18 cellular contexts compared by ENCODE assay signal in the genomic region with DNA sequence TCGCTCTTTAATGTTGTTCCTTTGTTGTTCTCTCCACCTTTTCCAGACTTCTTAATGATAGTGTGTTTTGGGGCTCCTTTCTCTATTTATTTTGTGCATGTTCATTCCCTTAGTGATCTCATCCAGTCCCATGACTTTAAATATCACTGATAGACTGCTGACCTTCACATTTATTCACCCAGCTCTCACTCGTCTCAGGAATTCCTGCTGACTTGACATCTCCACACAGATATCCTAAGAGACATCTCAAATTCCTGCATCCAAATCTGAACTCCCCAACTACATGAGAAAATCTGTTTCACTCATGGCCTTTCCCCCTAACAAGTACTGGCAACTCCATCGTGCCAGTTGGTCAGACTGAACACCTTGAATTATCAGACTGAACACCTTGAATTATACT.
"Had no signal": no experiment of that assay in that cellular context is flagged by ENCODE, and none has a peak within 500 bp of the region (broad histone marks: within the 10 kb centered on the region; RNA-seq: fewer than 3 reads in every experiment).

No MANE protein-coding gene starts in this region.

- ATAC-seq: heart left ventricle; mucosa of descending colon; naive thymus-derived CD8-positive, alpha-beta T cell had no signal

- H3K4me1 ChIP-seq: heart left ventricle, right atrium auricular region, stomach, transverse colon had no signal

- H3K4me3 Mint-ChIP-seq: naive thymus-derived CD8-positive, alpha-beta T cell; neural crest cell had no signal

- H3K9me3 Mint-ChIP-seq: neural crest cell had no signal

- H3K4me3 ChIP-seq: heart left ventricle, mucosa of descending colon, right atrium auricular region, stomach, thoracic aorta, transverse colon had no signal

- H3K9me3 ChIP-seq: heart left ventricle, mucosa of descending colon, right atrium auricular region, stomach, thoracic aorta, transverse colon had no signal

- H3K27ac ChIP-seq: heart left ventricle, right atrium auricular region, stomach, thoracic aorta, transverse colon had no signal

- H3K36me3 Mint-ChIP-seq: naive thymus-derived CD8-positive, alpha-beta T cell had no signal

- DNase-seq: dermis blood vessel endothelial cell; effector CD4-positive, alpha-beta T cell; heart left ventricle; hippocampal formation; mammary epithelial cell; mucosa of descending colon; naive thymus-derived CD8-positive, alpha-beta T cell; small intestine; stimulated activated CD4-positive, alpha-beta T cell treated with anti-CD3 and anti-CD28 coated beads, Interleukin-12 subunit alpha, Interleukin-12 subunit beta, amount 100 ng/mL, for 4 hours; stimulated activated naive CD4-positive, alpha-beta T cell; stomach; substantia nigra; transverse colon had no signal

- H3K27ac Mint-ChIP-seq: naive thymus-derived CD8-positive, alpha-beta T cell had no signal

- H3K4me1 Mint-ChIP-seq: naive thymus-derived CD8-positive, alpha-beta T cell; neural crest cell had no signal

- H3K27me3 ChIP-seq: heart left ventricle, right atrium auricular region, stomach, transverse colon had no signal

- FAIRE-seq: colon, frontal cortex, small intestine had no signal
